24 cellular contexts compared by ENCODE assay signal in the genomic region with DNA sequence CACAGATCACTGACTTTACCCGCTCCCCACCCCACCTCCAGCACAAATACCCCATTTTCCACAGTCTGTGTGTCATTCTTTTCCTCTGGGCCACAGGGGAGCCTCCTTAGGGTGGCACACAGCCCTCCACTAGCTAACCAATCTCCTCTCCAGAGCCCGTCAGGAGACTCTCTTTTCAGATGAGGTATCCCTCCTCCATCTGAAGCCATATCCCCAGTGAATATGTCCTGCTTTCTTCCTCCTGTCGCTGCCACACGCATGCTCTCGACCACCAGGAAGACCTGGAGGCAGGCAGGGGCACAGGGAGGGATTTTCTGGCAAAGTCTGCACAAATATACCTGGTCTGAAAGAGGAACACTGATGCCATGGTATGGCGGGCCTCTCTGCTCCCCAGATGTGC. TPM values are rescaled to one million over a fixed set of nuclear protein-coding genes. Genes with fewer than 3 reads are reported as not detected.
A peak's percentile ranks its signal among the peaks of the same experiment; 100 is the strongest.
DNase-seq lines count a peak whose midpoint lies in the region; ATAC-seq and TF ChIP-seq lines count a peak whose summit lies in the region.
"Had no signal": no experiment of that assay in that cellular context is flagged by ENCODE, and none has a peak within 500 bp of the region (broad histone marks: within the 10 kb centered on the region; RNA-seq: fewer than 3 reads in every experiment).

No MANE protein-coding gene starts in this region.

- CTCF ChIA-PET in Panc1 (lab: Charles Lee) = no interaction called here

- peaks cover 12% of the 10 kb centered on the region for H3K9me3 Mint-ChIP-seq in nephron
- H3K9me3 Mint-ChIP-seq: CD4-positive, CD25-positive, alpha-beta regulatory T cell; CD8-positive, alpha-beta memory T cell had no signal

- peak; percentile 36 for DNase-seq in right atrium auricular region (ENCODE audit: low spot score)
- DNase-seq in right cardiac atrium = no peak
- DNase-seq in Panc1 (ENCODE audit: low read depth, low spot score) = no peak
- DNase-seq in neuronal stem cell (ENCODE audit: low spot score) = no peak
- no peak for DNase-seq in superior temporal gyrus (ENCODE audit: extremely low spot score)
- DNase-seq in central memory CD4-positive, alpha-beta T cell = no peak
- DNase-seq: BE2C; C1 segment of cervical spinal cord; CD4-positive, CD25-positive, alpha-beta regulatory T cell; CD8-positive, alpha-beta memory T cell; COR-L47; DMS 273 treated with DMSO at 0.1 percent for 48 hours; DMS53; DND-41; EL; HCEC 1CT; HFFc6 had no signal

- no peak overlapping the region for H3K14ac ChIP-seq in neuronal stem cell (ENCODE audit: low read length)

- H3K27me3 Mint-ChIP-seq in nephron (ENCODE audit: low read depth) = peaks cover 7% of the 10 kb centered on the region

- H3K79me1 ChIP-seq in neuronal stem cell (ENCODE audit: low read depth, low read length) = no peaks in the 10 kb centered on the region

- no peak overlapping the region for H2BK5ac ChIP-seq in neuronal stem cell (ENCODE audit: low read length)

- ATAC-seq in right cardiac atrium = no peak
- ATAC-seq in Panc1 = peak; percentile 53; the same call in 1 of the 2 replicates
- no peak for ATAC-seq in GM19023 (IDR thresholded peaks at IDR 0.05; ENCODE audit: unreplicated experiment)
- ATAC-seq: GM12878 had no signal

- H2AK5ac ChIP-seq in neuronal stem cell (ENCODE audit: low read depth, low read length) = no peak overlapping the region

- no peak overlapping the region for H3K9ac ChIP-seq in neuronal stem cell (ENCODE audit: low read depth, low read length, poor library complexity)
- H3K9ac ChIP-seq: GM23248 had no signal

- peaks cover 4% of the 10 kb centered on the region for H3K36me3 Mint-ChIP-seq in nephron (ENCODE audit: low read depth)
- H3K36me3 Mint-ChIP-seq: CD4-positive, CD25-positive, alpha-beta regulatory T cell; CD8-positive, alpha-beta memory T cell had no signal

- peaks cover 0 to 10% of the 10 kb centered on the region in 2 donors for H3K9me3 ChIP-seq in right atrium auricular region
- H3K9me3 ChIP-seq in right cardiac atrium (ENCODE audit: control insufficient read depth, low read length) = no peaks in the 10 kb centered on the region
- no peaks in the 10 kb centered on the region for H3K9me3 ChIP-seq in Panc1 (ENCODE audit: control insufficient read depth, insufficient read depth, low read depth, low read length)
- no peaks in the 10 kb centered on the region for H3K9me3 ChIP-seq in neuronal stem cell (replicated peaks in 1 of 2; ENCODE audit: control insufficient read depth in 2 of 2, insufficient read depth in 1 of 2, low read depth in 1 of 2, low read length in 2 of 2)
- H3K9me3 ChIP-seq: BE2C had no signal

- POLR2A ChIA-PET in Panc1 (lab: Charles Lee) = no interaction called here

- no peak for TF ChIP-seq CTCF in right atrium auricular region (IDR thresholded peaks at IDR 0.05)
- TF ChIP-seq CTCF in Panc1 (IDR thresholded peaks at IDR 0.05) = no peak
- no peak for TF ChIP-seq CTCF in nephron (IDR thresholded peaks at IDR 0.05; ENCODE audit: unreplicated experiment in 3 of 3)

- no peak overlapping the region for H2BK120ac ChIP-seq in neuronal stem cell (ENCODE audit: low read depth, low read length)

- H3K4me1 Mint-ChIP-seq in nephron = peaks cover 15% of the 10 kb centered on the region
- H3K4me1 Mint-ChIP-seq: CD8-positive, alpha-beta memory T cell; IgD-negative memory B cell had no signal

- no peak overlapping the region for H3K23ac ChIP-seq in neuronal stem cell (ENCODE audit: low read depth, low read length, poor library complexity)

- H2AFZ ChIP-seq in neuronal stem cell (ENCODE audit: low read length) = peak overlapping the region; percentile 81
- H2AFZ ChIP-seq: GM23248 had no signal

- no peak overlapping the region for H3K18ac ChIP-seq in neuronal stem cell (ENCODE audit: low read length)

- H3K36me3 ChIP-seq in right atrium auricular region (no peaks in the 10 kb centered on the region), Panc1 (ENCODE audit: control insufficient read depth, insufficient read depth, low read length) (no peaks in the 10 kb centered on the region), neuronal stem cell (replicated peaks in 1 of 2; ENCODE audit: control insufficient read depth in 2 of 2, insufficient read depth in 2 of 2, low read length in 2 of 2) (no peaks in the 10 kb centered on the region)
- H3K36me3 ChIP-seq: BE2C had no signal

- no peak overlapping the region for H4K91ac ChIP-seq in neuronal stem cell (ENCODE audit: low read depth, low read length, poor library complexity)

- no peak overlapping the region for H3K27ac Mint-ChIP-seq in nephron
- H3K27ac Mint-ChIP-seq: CD4-positive, CD25-positive, alpha-beta regulatory T cell; CD8-positive, alpha-beta memory T cell; HFFc6; IgD-negative memory B cell had no signal

- no peak overlapping the region for H4K8ac ChIP-seq in neuronal stem cell (ENCODE audit: low read depth, low read length)

- H2BK12ac ChIP-seq in neuronal stem cell (ENCODE audit: low read length) = no peak overlapping the region

- in situ Hi-C loops in Panc1 (cut with HindIII; ENCODE audit: low pct_unique_long_range_greater_than_20kb, low sequenced_read_pairs) = no loop called here

- H3K27me3 ChIP-seq in right atrium auricular region (peaks cover 0 to 6% of the 10 kb centered on the region in 2 donors), right cardiac atrium (ENCODE audit: control insufficient read depth, insufficient read depth) (peaks cover 4% of the 10 kb centered on the region), Panc1 (ENCODE audit: control insufficient read depth, insufficient read depth, low read length) (no peaks in the 10 kb centered on the region), neuronal stem cell (ENCODE audit: control insufficient read depth in 3 of 3, insufficient read depth in 3 of 3, low read depth in 1 of 3, low read length in 3 of 3) (peaks cover 0 to 9% (median 0%) of the 10 kb centered on the region in 3 experiments)
- H3K27me3 ChIP-seq: BE2C had no signal

- intact Hi-C loops in right cardiac atrium (cut with DNase I) = loop anchor here in 2 of 4 donors (10.0 kb wide), 1 partner anchor 576 kb away; a partner anchor contains a TSS
- intact Hi-C loops in Panc1 (cut with micrococcal nuclease; ENCODE audit: unreplicated experiment) = no loop called here

- no peak overlapping the region for H3K4me3 ChIP-seq in right atrium auricular region
- no peak overlapping the region for H3K4me3 ChIP-seq in right cardiac atrium (ENCODE audit: low read length)
- H3K4me3 ChIP-seq in Panc1 (ENCODE audit: low read depth in 2 of 2, low read length in 2 of 2) = no peak overlapping the region
- peak overlapping the region in 1 of 2 donors; percentile 42 for H3K4me3 ChIP-seq in neuronal stem cell (ENCODE audit: low read length in 2 of 2)
- H3K4me3 ChIP-seq: GM12878, GM23248 had no signal

- H3K4ac ChIP-seq in neuronal stem cell (ENCODE audit: low read length) = no peak overlapping the region

- no peak overlapping the region for H3K4me2 ChIP-seq in neuronal stem cell (ENCODE audit: insufficient read depth, low read length, poor library complexity, severe bottlenecking)

- H3K27ac ChIP-seq in right atrium auricular region (no peak overlapping the region), right cardiac atrium (ENCODE audit: low read length) (no peak overlapping the region), Panc1 (ENCODE audit: low read length) (no peak overlapping the region), neuronal stem cell (replicated peaks; ENCODE audit: low read length) (no peak overlapping the region)
- H3K27ac ChIP-seq: GM23248 had no signal

- no peak overlapping the region for H2BK15ac ChIP-seq in neuronal stem cell (ENCODE audit: low read length)

- H3K4me3 Mint-ChIP-seq in nephron = peak overlapping the region; percentile 80 to 87 (median 83)
- H3K4me3 Mint-ChIP-seq: CD4-positive, CD25-positive, alpha-beta regulatory T cell; CD8-positive, alpha-beta memory T cell; HFFc6; IgD-negative memory B cell had no signal

- BruUV-seq in Panc1 (replicated peaks; lab: Mats Ljungman, UMichigan) = no TSS peak

- H3K4me1 ChIP-seq in right atrium auricular region (no peaks in the 10 kb centered on the region), right cardiac atrium (ENCODE audit: control insufficient read depth, insufficient read depth, low read length) (no peaks in the 10 kb centered on the region), Panc1 (ENCODE audit: control insufficient read depth, insufficient read depth, low read length) (no peaks in the 10 kb centered on the region), neuronal stem cell (ENCODE audit: control insufficient read depth in 2 of 2, insufficient read depth in 1 of 2, low read depth in 1 of 2, low read length in 2 of 2) (peaks cover 0 to 1% of the 10 kb centered on the region in 2 donors)
- H3K4me1 ChIP-seq: BE2C had no signal

- WGBS in right cardiac atrium = 75% methylated on average over 6 of the region's 6 CpGs
- no CpG with 5 or more reads among the region's 6 CpGs for WGBS in neuronal stem cell (ENCODE audit: extremely low coverage in 2 of 2, insufficient read length in 2 of 2, insufficient replicate concordance in 1 of 2), 2 donors

RNA-seq across cellular contexts. Expression of a gene that starts 0.6 kb away (rescaled TPM):
- total RNA-seq in right atrium auricular region (not detected), right cardiac atrium (not detected), Panc1 (2021; ENCODE audit: unreplicated experiment) (not detected)
- not detected for polyA plus RNA-seq in right cardiac atrium
- polyA plus RNA-seq in Panc1 (2012; ENCODE audit: insufficient read length) = not detected
- 0.17 TPM for polyA plus RNA-seq in neuronal stem cell (2013, experiment 1 of 2)
- 0.18 TPM for polyA plus RNA-seq in neuronal stem cell (2013, experiment 2 of 2)
- total RNA-seq: A172; CD4-positive, CD25-positive, alpha-beta regulatory T cell; CD8-positive, alpha-beta memory T cell; G401; GM12878; GM23248; HFFc6 had no signal
- polyA plus RNA-seq: CD8-positive, alpha-beta memory T cell; GM23248; IgD-negative memory B cell had no signal
